In the genomic region with DNA sequence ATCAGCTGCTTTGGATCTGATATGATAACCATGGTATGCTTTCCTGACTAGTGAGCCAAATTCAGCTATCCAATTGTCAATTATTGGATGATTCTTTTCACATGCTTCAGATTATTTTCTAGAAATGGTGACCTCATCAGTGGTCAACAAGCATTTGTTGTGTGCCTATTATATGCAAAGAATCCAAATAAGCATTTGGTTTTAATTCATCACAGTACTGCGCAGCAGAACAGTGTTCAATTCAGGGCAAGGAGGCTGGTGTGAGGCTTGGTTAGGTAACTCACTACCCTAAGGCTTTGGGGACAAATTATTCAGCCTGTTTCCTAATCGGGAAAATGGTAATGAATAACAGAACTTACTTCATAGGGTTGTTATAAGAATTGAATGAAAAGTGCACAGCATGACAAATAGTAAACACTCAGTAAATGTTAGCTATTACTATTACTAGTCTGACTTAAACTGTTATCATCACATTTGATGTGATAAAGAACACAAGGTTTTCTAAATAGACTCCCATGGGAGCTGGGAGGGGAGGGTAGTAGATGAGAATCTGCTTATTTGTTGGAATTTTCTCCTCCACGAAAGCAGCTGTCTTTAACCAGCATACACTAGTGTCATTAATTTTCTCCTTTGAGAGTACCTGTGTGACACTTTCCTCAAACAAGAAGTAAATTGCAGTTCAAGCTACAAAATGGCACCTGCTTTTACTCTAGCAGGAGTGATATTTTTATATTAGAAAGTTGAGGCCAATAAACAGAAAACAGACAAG, we compare ENCODE assay signal across 23 cellular contexts.
DNase-seq lines count a peak whose midpoint lies in the region; TF ChIP-seq lines count a peak whose summit lies in the region.
"Had no signal": no experiment of that assay in that cellular context is flagged by ENCODE, and none has a peak within 500 bp of the region (broad histone marks: within the 10 kb centered on the region; RNA-seq: fewer than 3 reads in every experiment).

No MANE protein-coding gene starts in this region.

- no peak overlapping the region for H3K27ac Mint-ChIP-seq in activated T-helper 1 cell treated with anti-CD3 and anti-CD28 coated beads, Interleukin-12 subunit alpha, Interleukin-12 subunit beta, Interleukin-2, Interleukin-4 antibody, amounts not matched to agents 30 ng/mL and 10 ng/mL and 1 ng/mL, durations not matched to agents 14 hours and 24 hours and 36 hours
- H3K27ac Mint-ChIP-seq: activated naive CD4-positive, alpha-beta T cell treated with anti-CD3 and anti-CD28 coated beads, Interleukin-2, amount 50 U/mL, for 72 hours; activated T-cell treated with anti-CD3 and anti-CD28 coated beads, Interleukin-2, amount 50 U/mL, for 72 hours; H9; T-helper 1 cell treated with Interleukin-12 subunit alpha and Interleukin-12 subunit beta and Interleukin-4 antibody, amounts not matched to agents 30 μg/mL and 1 μg/mL, for 36 hours had no signal

- H3K4me1 ChIP-seq in KMS-11 (ENCODE audit: low read depth, poor library complexity, severe bottlenecking) (peaks cover 25% of the 10 kb centered on the region), testis (no peaks in the 10 kb centered on the region)
- H3K4me1 ChIP-seq: tibial artery had no signal

- WGBS in testis, 2 donors = 78 to 86% methylated on average over 3 of the region's 3 CpGs

- H3K4me1 Mint-ChIP-seq in activated T-helper 1 cell treated with anti-CD3 and anti-CD28 coated beads, Interleukin-12 subunit alpha, Interleukin-12 subunit beta, Interleukin-2, Interleukin-4 antibody, amounts not matched to agents 30 ng/mL and 10 ng/mL and 1 ng/mL, durations not matched to agents 14 hours and 24 hours and 36 hours (ENCODE audit: low read depth) = peaks cover 16% of the 10 kb centered on the region

- no peak overlapping the region for H3K4me3 Mint-ChIP-seq in activated T-helper 1 cell treated with anti-CD3 and anti-CD28 coated beads, Interleukin-12 subunit alpha, Interleukin-12 subunit beta, Interleukin-2, Interleukin-4 antibody, amounts not matched to agents 30 ng/mL and 10 ng/mL and 1 ng/mL, durations not matched to agents 14 hours and 24 hours and 36 hours
- H3K4me3 Mint-ChIP-seq: H9; stimulated activated naive B cell treated with anti-CD40 and anti-IgM and Interleukin-4, amounts not matched to agents 10 μg/mL and 1 μg/mL and 100 μg/mL, for 72 hours; T-helper 1 cell treated with Interleukin-12 subunit alpha and Interleukin-12 subunit beta and Interleukin-4 antibody, amounts not matched to agents 30 μg/mL and 1 μg/mL, for 36 hours had no signal

- H3K27ac ChIP-seq in KMS-11 = no peak overlapping the region
- peak overlapping the region; percentile 57 to 65 for H3K27ac ChIP-seq in testis
- H3K27ac ChIP-seq: C4-2B, epithelial cell of prostate, tibial artery had no signal

- H3K27me3 ChIP-seq in KMS-11 (ENCODE audit: insufficient read depth, low read depth) (peaks cover 10% of the 10 kb centered on the region; the same call in 1 of the 2 replicates), testis (no peaks in the 10 kb centered on the region)
- H3K27me3 ChIP-seq: tibial artery had no signal

- H3K36me3 Mint-ChIP-seq in activated T-helper 1 cell treated with anti-CD3 and anti-CD28 coated beads, Interleukin-12 subunit alpha, Interleukin-12 subunit beta, Interleukin-2, Interleukin-4 antibody, amounts not matched to agents 30 ng/mL and 10 ng/mL and 1 ng/mL, durations not matched to agents 14 hours and 24 hours and 36 hours (ENCODE audit: low read depth) = no peaks in the 10 kb centered on the region
- H3K36me3 Mint-ChIP-seq: activated naive CD4-positive, alpha-beta T cell treated with anti-CD3 and anti-CD28 coated beads, Interleukin-2, amount 50 U/mL, for 72 hours had no signal

- TF ChIP-seq CTCF in KMS-11 (conservative IDR thresholded peaks at IDR 0.05; ENCODE audit: low read depth, low read length) (no peak), testis (IDR thresholded peaks at IDR 0.05) (no peak), GM10266 (IDR thresholded peaks at IDR 0.05; ENCODE audit: control insufficient read depth, insufficient read depth, low read depth, missing control alignments) (no peak)

- no peaks in the 10 kb centered on the region for H3K9me3 Mint-ChIP-seq in activated T-helper 1 cell treated with anti-CD3 and anti-CD28 coated beads, Interleukin-12 subunit alpha, Interleukin-12 subunit beta, Interleukin-2, Interleukin-4 antibody, amounts not matched to agents 30 ng/mL and 10 ng/mL and 1 ng/mL, durations not matched to agents 14 hours and 24 hours and 36 hours
- H3K9me3 Mint-ChIP-seq: activated naive CD4-positive, alpha-beta T cell treated with anti-CD3 and anti-CD28 coated beads, Interleukin-2, amount 50 U/mL, for 72 hours; activated T-cell treated with anti-CD3 and anti-CD28 coated beads, Interleukin-2, amount 50 U/mL, for 72 hours; H9; stimulated activated naive B cell treated with anti-CD40 and anti-IgM and Interleukin-4, amounts not matched to agents 10 μg/mL and 1 μg/mL and 100 μg/mL, for 72 hours; T-helper 1 cell treated with Interleukin-12 subunit alpha and Interleukin-12 subunit beta and Interleukin-4 antibody, amounts not matched to agents 30 μg/mL and 1 μg/mL, for 36 hours had no signal

- DNase-seq in NCI-H2227 (lab: John Stamatoyannopoulos, UW; ENCODE audit: unreplicated experiment) = peak; percentile 19
- no peak for DNase-seq in NCI-H2227 treated with DMSO at 0.1 percent for 48 hours (lab: John Stamatoyannopoulos, UW)
- peak; percentile 68 for DNase-seq in fibroblast of gingiva (ENCODE audit: low read depth)
- no peak for DNase-seq in testis
- no peak for DNase-seq in HuH-7.5 (ENCODE audit: low spot score)
- DNase-seq in activated T-helper 1 cell treated with anti-CD3 and anti-CD28 coated beads, Interleukin-12 subunit alpha, Interleukin-12 subunit beta, Interleukin-2, Interleukin-4 antibody, amounts not matched to agents 30 ng/mL and 10 ng/mL and 1 ng/mL, durations not matched to agents 14 hours and 24 hours and 36 hours (ENCODE audit: low spot score) = no peak
- DNase-seq in GM10266 (ENCODE audit: extremely low spot score) = no peak
- DNase-seq: DMS 273 treated with DMSO at 0.1 percent for 48 hours; dorsolateral prefrontal cortex; gastrocnemius medialis; H9; left ventricle myocardium superior; MG63; NCI-H1694 treated with DMSO at 0.1 percent for 48 hours; NCI-H82; stimulated activated naive B cell treated with anti-CD40 and anti-IgM and Interleukin-4, amounts not matched to agents 10 μg/mL and 1 μg/mL and 100 μg/mL, for 72 hours; tibial artery had no signal

- no peaks in the 10 kb centered on the region for H3K36me3 ChIP-seq in KMS-11 (ENCODE audit: insufficient read depth)
- no peaks in the 10 kb centered on the region for H3K36me3 ChIP-seq in testis (ENCODE audit: low read depth, missing control alignments)
- H3K36me3 ChIP-seq: gastrocnemius medialis, MG63, tibial artery had no signal

- no peak for TF ChIP-seq POLR2A in testis (IDR thresholded peaks at IDR 0.05)

- intact Hi-C loops in testis (cut with DNase I; ENCODE audit: low total_unique reads) = no loop called here
- intact Hi-C loops in activated T-helper 1 cell treated with anti-CD3 and anti-CD28 coated beads, Interleukin-12 subunit alpha, Interleukin-12 subunit beta, Interleukin-2, Interleukin-4 antibody, amounts not matched to agents 30 ng/mL and 10 ng/mL and 1 ng/mL, durations not matched to agents 14 hours and 24 hours and 36 hours (cut with micrococcal nuclease) = loop anchor here (10.0 kb wide), 2 partner anchors 459 to 799 kb away; a partner anchor contains a TSS

- H3K9ac ChIP-seq in KMS-11 = no peak overlapping the region

- H3K27me3 Mint-ChIP-seq in activated T-helper 1 cell treated with anti-CD3 and anti-CD28 coated beads, Interleukin-12 subunit alpha, Interleukin-12 subunit beta, Interleukin-2, Interleukin-4 antibody, amounts not matched to agents 30 ng/mL and 10 ng/mL and 1 ng/mL, durations not matched to agents 14 hours and 24 hours and 36 hours (ENCODE audit: insufficient read depth) = peaks cover 41% of the 10 kb centered on the region
- H3K27me3 Mint-ChIP-seq: stimulated activated naive B cell treated with anti-CD40 and anti-IgM and Interleukin-4, amounts not matched to agents 10 μg/mL and 1 μg/mL and 100 μg/mL, for 72 hours had no signal

- no peaks in the 10 kb centered on the region for H3K79me2 ChIP-seq in KMS-11 (ENCODE audit: insufficient read depth, low read depth)

- H3K4me3 ChIP-seq in KMS-11 (IDR thresholded peaks at IDR 0.05; ENCODE audit: insufficient read depth, low read depth, low read length) = no peak overlapping the region
- H3K4me3 ChIP-seq in testis = no peak overlapping the region
- H3K4me3 ChIP-seq: gastrocnemius medialis, MG63, tibial artery had no signal

- no peaks in the 10 kb centered on the region for H3K9me3 ChIP-seq in testis
- H3K9me3 ChIP-seq: gastrocnemius medialis, MG63, tibial artery had no signal

- H4K20me1 ChIP-seq in KMS-11 (ENCODE audit: insufficient read depth) = no peaks in the 10 kb centered on the region

- H3K4me2 ChIP-seq in KMS-11 = peak overlapping the region; percentile 73; the same call in 1 of the 2 replicates

- no peak overlapping the region for H2AFZ ChIP-seq in KMS-11 (ENCODE audit: low read depth)

Comparison
In these comparisons a context has a peak if more than half of its experiments do, and no peak if none do; other contexts are left out.
1. DNase-seq: peak in NCI-H2227 (single experiment) and fibroblast of gingiva (single experiment); none in NCI-H2227 treated with DMSO at 0.1 percent for 48 hours (single experiment), testis (single experiment), HuH-7.5 (single experiment), activated T-helper 1 cell treated with anti-CD3 and anti-CD28 coated beads, Interleukin-12 subunit alpha, Interleukin-12 subunit beta, Interleukin-2, Interleukin-4 antibody, amounts not matched to agents 30 ng/mL and 10 ng/mL and 1 ng/mL, durations not matched to agents 14 hours and 24 hours and 36 hours (single experiment) and GM10266 (single experiment).